ENCODE assay signal across 21 cellular contexts in genomic region chr12:16021026-16021425, GRCh38.
DNase-seq lines count a peak whose midpoint lies in the region; ATAC-seq and TF ChIP-seq lines count a peak whose summit lies in the region.
"Had no signal": no experiment of that assay in that cellular context is flagged by ENCODE, and none has a peak within 500 bp of the region (broad histone marks: within the 10 kb centered on the region; RNA-seq: fewer than 3 reads in every experiment).

No MANE protein-coding gene starts in this region.

- H3K36me3 ChIP-seq in Caco-2 (ENCODE audit: control insufficient read depth, insufficient read depth, low read length) (peaks cover 2% of the 10 kb centered on the region; the same call in 1 of the 2 replicates), endodermal cell (ENCODE audit: control insufficient read depth, insufficient read depth, low read length) (peaks cover 65% of the 10 kb centered on the region), mucosa of descending colon (ENCODE audit: low read depth) (no peaks in the 10 kb centered on the region)

- H3K27me3 ChIP-seq in Caco-2 (replicated peaks; ENCODE audit: control insufficient read depth, insufficient read depth, low read length) (no peaks in the 10 kb centered on the region), endodermal cell (ENCODE audit: control insufficient read depth, insufficient read depth, low read length, poor library complexity, severe bottlenecking) (no peaks in the 10 kb centered on the region)
- H3K27me3 ChIP-seq: BLaER1 treated with 17β-estradiol and CSF1 and Interleukin-3, amounts not matched to agents 10 nM and 100 nM had no signal

- POLR2A ChIA-PET in Caco-2 (lab: Charles Lee) = no interaction called here

- intact Hi-C loops in Caco-2 (cut with micrococcal nuclease; ENCODE audit: unreplicated experiment) (loop anchor here (1.0 kb wide), 1 partner anchor 9 kb away; no protein-coding TSS in a partner anchor), mucosa of descending colon (cut with DNase I, micrococcal nuclease) (no loop called here)

- CTCF ChIA-PET in Caco-2 (lab: Charles Lee) = no interaction called here

- H3K4me1 Mint-ChIP-seq in Caco-2 (ENCODE audit: low read depth, unreplicated experiment) (peaks cover 16% of the 10 kb centered on the region), endodermal cell (no peaks in the 10 kb centered on the region)
- H3K4me1 Mint-ChIP-seq: B cell had no signal

- BruUV-seq in Caco-2 (replicated peaks; lab: Mats Ljungman, UMichigan) = no TSS peak

- H3K9me3 ChIP-seq in Caco-2 = peaks cover 40% of the 10 kb centered on the region
- peaks cover 72% of the 10 kb centered on the region for H3K9me3 ChIP-seq in endodermal cell (ENCODE audit: control insufficient read depth, low read length)
- peaks cover 2% of the 10 kb centered on the region for H3K9me3 ChIP-seq in mucosa of descending colon

- no peak overlapping the region for H3K9ac ChIP-seq in endodermal cell (ENCODE audit: extremely low read depth, low read length, poor library complexity, severe bottlenecking)
- H3K9ac ChIP-seq: BLaER1 treated with 17β-estradiol and CSF1 and Interleukin-3, amounts not matched to agents 10 nM and 100 nM had no signal

- no peak for TF ChIP-seq CTCF in Caco-2 (IDR thresholded peaks at IDR 0.05; ENCODE audit: insufficient read depth in 1 of 2, low read depth in 1 of 2, low read length in 1 of 2, severe bottlenecking in 1 of 2, unreplicated experiment in 1 of 2)
- TF ChIP-seq CTCF in endodermal cell (conservative IDR thresholded peaks at IDR 0.05) = no peak
- TF ChIP-seq CTCF in mucosa of descending colon (IDR thresholded peaks at IDR 0.05) = no peak

- H3K27ac Mint-ChIP-seq in Caco-2 (ENCODE audit: unreplicated experiment) (peak overlapping the region; percentile 19), endodermal cell (no peak overlapping the region)
- H3K27ac Mint-ChIP-seq: B cell; CD4-positive, alpha-beta T cell; CD8-positive, alpha-beta T cell had no signal

- H3K4me1 ChIP-seq in Caco-2 = peaks cover 19% of the 10 kb centered on the region
- H3K4me1 ChIP-seq in endodermal cell (ENCODE audit: control insufficient read depth, insufficient read depth, low read length) = no peaks in the 10 kb centered on the region
- H3K4me1 ChIP-seq in mucosa of descending colon (ENCODE audit: low read depth) = peaks cover 7% of the 10 kb centered on the region

- H3K4me3 Mint-ChIP-seq in Caco-2 (ENCODE audit: unreplicated experiment) (no peak overlapping the region), endodermal cell (no peak overlapping the region)
- H3K4me3 Mint-ChIP-seq: B cell; CD4-positive, alpha-beta T cell; CD8-positive, alpha-beta T cell had no signal

- H3K4me3 ChIP-seq in Caco-2 (ENCODE audit: low read depth, low read length) = no peak overlapping the region
- peak overlapping the region; percentile 57 for H3K4me3 ChIP-seq in endodermal cell (ENCODE audit: low read length)
- no peak overlapping the region for H3K4me3 ChIP-seq in mucosa of descending colon
- H3K4me3 ChIP-seq: BLaER1 treated with 17β-estradiol and CSF1 and Interleukin-3, amounts not matched to agents 10 nM and 100 nM; GM12878 had no signal

- no peak for DNase-seq in Caco-2
- no peak for DNase-seq in endodermal cell
- no peak for DNase-seq in mucosa of descending colon
- no peak for DNase-seq in NCI-H2227 (lab: John Stamatoyannopoulos, UW; ENCODE audit: unreplicated experiment)
- no peak for DNase-seq in T1000 (lab: John Stamatoyannopoulos, UW)
- no peak for DNase-seq in H4 (ENCODE audit: low spot score)
- DNase-seq: 8988T; AML-193; CD4-positive, alpha-beta T cell; CD8-positive, alpha-beta T cell; DMS 273 treated with DMSO at 0.1 percent for 48 hours; DMS153; DMS53; DMS79; DND-41; EL; GDM1 had no signal

- peaks cover 55% of the 10 kb centered on the region for H3K9me3 Mint-ChIP-seq in Caco-2 (ENCODE audit: unreplicated experiment)
- H3K9me3 Mint-ChIP-seq in endodermal cell = peaks cover 71% of the 10 kb centered on the region

- 94 to 100% methylated on average over 1 of the region's 1 CpG for WGBS in endodermal cell (ENCODE audit: insufficient coverage in 1 of 2, insufficient read length in 1 of 2), 2 experiments

- ATAC-seq in mucosa of descending colon = peak; percentile 13
- ATAC-seq: CD8-positive, alpha-beta T cell; GM12878 had no signal

- no peaks in the 10 kb centered on the region for H3K27me3 Mint-ChIP-seq in Caco-2 (ENCODE audit: insufficient read depth, unreplicated experiment)
- no peaks in the 10 kb centered on the region for H3K27me3 Mint-ChIP-seq in endodermal cell (ENCODE audit: insufficient read depth)
- H3K27me3 Mint-ChIP-seq: B cell; CD4-positive, alpha-beta T cell had no signal

- no peak overlapping the region for H3K27ac ChIP-seq in endodermal cell (ENCODE audit: low read depth, low read length)
- H3K27ac ChIP-seq: C4-2B had no signal

- H3K36me3 Mint-ChIP-seq in Caco-2 (ENCODE audit: insufficient read depth, unreplicated experiment) (peaks cover 34% of the 10 kb centered on the region), endodermal cell (ENCODE audit: low read depth) (peaks cover 77% of the 10 kb centered on the region)
